15 cellular contexts compared by ENCODE assay signal in the genomic region with DNA sequence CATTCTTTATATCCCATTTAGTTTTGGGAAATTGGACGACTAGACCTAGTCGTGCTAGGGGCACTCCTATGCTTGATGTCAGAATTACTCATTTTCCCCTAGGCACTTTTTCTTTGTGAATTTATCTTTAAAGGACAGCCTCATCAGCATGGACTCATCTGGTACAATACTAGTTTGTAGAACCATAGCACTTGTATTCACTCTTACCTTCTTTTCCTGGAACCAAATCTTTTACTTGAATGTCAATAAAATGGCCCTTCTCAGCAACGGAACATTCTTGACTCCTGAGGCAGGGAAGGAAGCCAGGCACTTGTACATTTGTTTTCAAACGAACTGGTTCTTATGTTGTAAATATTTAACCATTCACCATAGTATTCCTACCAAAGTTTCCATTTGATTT.
DNase-seq lines count a peak whose midpoint lies in the region; ATAC-seq and TF ChIP-seq lines count a peak whose summit lies in the region.
"Had no signal": no experiment of that assay in that cellular context is flagged by ENCODE, and none has a peak within 500 bp of the region (broad histone marks: within the 10 kb centered on the region; RNA-seq: fewer than 3 reads in every experiment).

No MANE protein-coding gene starts in this region.

- no peaks in the 10 kb centered on the region for H3K79me2 ChIP-seq in Loucy (ENCODE audit: insufficient read depth, low read length)

- H2AK5ac ChIP-seq in neuronal stem cell (ENCODE audit: low read depth, low read length): no peak overlapping the region

- ATAC-seq in upper lobe of right lung: peak; percentile 76
- no peak for ATAC-seq in GM21529 (IDR thresholded peaks at IDR 0.05; ENCODE audit: unreplicated experiment)
- ATAC-seq: activated CD8-positive, alpha-beta memory T cell treated with anti-CD3 and anti-CD28 coated beads, Interleukin-2, amount 10 ng/mL, durations not matched to agents 7 days and 5 days; right cardiac atrium had no signal

- DNase-seq in coronary artery (ENCODE audit: low spot score): no peak
- no peak for DNase-seq in mesothelial cell of epicardium (ENCODE audit: low spot score in 2 of 2, unreplicated experiment in 2 of 2)
- DNase-seq in upper lobe of right lung: no peak
- DNase-seq in H4 (ENCODE audit: low spot score): no peak
- DNase-seq in neuronal stem cell (ENCODE audit: low spot score): no peak
- DNase-seq: activated CD8-positive, alpha-beta memory T cell treated with anti-CD3 and anti-CD28 coated beads, Interleukin-2, amount 10 ng/mL, durations not matched to agents 7 days and 5 days; activated naive CD4-positive, alpha-beta T cell treated with anti-CD3 and anti-CD28 coated beads, Interleukin-2, amount 50 U/mL, for 16 hours; CD4-positive, CD25-positive, alpha-beta regulatory T cell; GF-D8; MM.1S; right cardiac atrium; SJCRH30; stimulated activated CD4-positive, alpha-beta T cell treated with anti-CD3 and anti-CD28 coated beads, Interleukin-2, amount 100 ng/mL, for 48 hours had no signal

- H3K27ac Mint-ChIP-seq in mesothelial cell of epicardium: peak overlapping the region; percentile 86
- H3K27ac Mint-ChIP-seq: activated CD8-positive, alpha-beta memory T cell treated with anti-CD3 and anti-CD28 coated beads, Interleukin-2, amount 10 ng/mL, durations not matched to agents 7 days and 5 days; CD4-positive, CD25-positive, alpha-beta regulatory T cell had no signal

- peak overlapping the region; percentile 48 for H3K4me2 ChIP-seq in Loucy (ENCODE audit: low read depth, low read length, poor library complexity, severe bottlenecking)
- H3K4me2 ChIP-seq in neuronal stem cell (ENCODE audit: insufficient read depth, low read length, poor library complexity, severe bottlenecking): no peak overlapping the region

- H4K20me1 ChIP-seq in Loucy (ENCODE audit: insufficient read depth, low read length, poor library complexity, severe bottlenecking): no peaks in the 10 kb centered on the region

- no peak overlapping the region for H2BK12ac ChIP-seq in neuronal stem cell (ENCODE audit: low read length)

- no peak overlapping the region for H3K9ac ChIP-seq in Loucy (ENCODE audit: low read depth, low read length, poor library complexity, severe bottlenecking)
- no peak overlapping the region for H3K9ac ChIP-seq in neuronal stem cell (ENCODE audit: low read depth, low read length, poor library complexity)

- peaks cover 2% of the 10 kb centered on the region; the same call in 1 of the 2 replicates for H3F3A ChIP-seq in Loucy (ENCODE audit: low read depth)

- no peak overlapping the region for H2BK120ac ChIP-seq in neuronal stem cell (ENCODE audit: low read depth, low read length)

- no peak overlapping the region for H3K4ac ChIP-seq in neuronal stem cell (ENCODE audit: low read length)

- H4K91ac ChIP-seq in neuronal stem cell (ENCODE audit: low read depth, low read length, poor library complexity): no peak overlapping the region

- H3K36me3 Mint-ChIP-seq in mesothelial cell of epicardium: no peaks in the 10 kb centered on the region
- H3K36me3 Mint-ChIP-seq: activated CD8-positive, alpha-beta memory T cell treated with anti-CD3 and anti-CD28 coated beads, Interleukin-2, amount 10 ng/mL, durations not matched to agents 7 days and 5 days; CD4-positive, CD25-positive, alpha-beta regulatory T cell had no signal

- no peaks in the 10 kb centered on the region for H3K9me2 ChIP-seq in Loucy (replicated peaks; ENCODE audit: low read depth, low read length)

- H3K27ac ChIP-seq in coronary artery (peak overlapping the region; percentile 79 to 86), upper lobe of right lung (peak overlapping the region; percentile 77), neuronal stem cell (replicated peaks; ENCODE audit: low read length) (no peak overlapping the region)
- H3K27ac ChIP-seq: SJCRH30 had no signal

- H3K14ac ChIP-seq in neuronal stem cell (ENCODE audit: low read length): no peak overlapping the region

- WGBS in neuronal stem cell (ENCODE audit: extremely low coverage in 2 of 2, insufficient read length in 2 of 2, insufficient replicate concordance in 1 of 2), 2 donors: no CpG with 5 or more reads among the region's 4 CpGs

- H2BK5ac ChIP-seq in neuronal stem cell (ENCODE audit: low read length): no peak overlapping the region

- H4K8ac ChIP-seq in neuronal stem cell (ENCODE audit: low read depth, low read length): no peak overlapping the region

- no peaks in the 10 kb centered on the region for H3K36me3 ChIP-seq in Loucy (ENCODE audit: insufficient read depth, low read length)
- H3K36me3 ChIP-seq in upper lobe of right lung: no peaks in the 10 kb centered on the region
- H3K36me3 ChIP-seq in neuronal stem cell (replicated peaks in 1 of 2; ENCODE audit: control insufficient read depth in 2 of 2, insufficient read depth in 2 of 2, low read length in 2 of 2): no peaks in the 10 kb centered on the region
- H3K36me3 ChIP-seq: SJCRH30 had no signal

- no peaks in the 10 kb centered on the region for H3K9me3 Mint-ChIP-seq in mesothelial cell of epicardium

- intact Hi-C loops in upper lobe of right lung (cut with DNase I): no loop called here

- H3K4me1 ChIP-seq in Loucy (ENCODE audit: insufficient read depth, low read length, poor library complexity, severe bottlenecking): peaks cover 39% of the 10 kb centered on the region
- H3K4me1 ChIP-seq in upper lobe of right lung: peaks cover 6% of the 10 kb centered on the region
- peaks cover 6 to 22% of the 10 kb centered on the region in 2 donors for H3K4me1 ChIP-seq in neuronal stem cell (ENCODE audit: control insufficient read depth in 2 of 2, insufficient read depth in 1 of 2, low read depth in 1 of 2, low read length in 2 of 2)

- H2AFZ ChIP-seq in Loucy (ENCODE audit: low read length): no peak overlapping the region
- no peak overlapping the region for H2AFZ ChIP-seq in neuronal stem cell (ENCODE audit: low read length)

- no peak overlapping the region for H2BK15ac ChIP-seq in neuronal stem cell (ENCODE audit: low read length)

- no peak overlapping the region for H3K18ac ChIP-seq in neuronal stem cell (ENCODE audit: low read length)

- H3K9me3 ChIP-seq in Loucy (ENCODE audit: insufficient read depth, low read depth, low read length) (no peaks in the 10 kb centered on the region), upper lobe of right lung (no peaks in the 10 kb centered on the region), neuronal stem cell (replicated peaks in 1 of 2; ENCODE audit: control insufficient read depth in 2 of 2, insufficient read depth in 1 of 2, low read depth in 1 of 2, low read length in 2 of 2) (no peaks in the 10 kb centered on the region)
- H3K9me3 ChIP-seq: SJCRH30 had no signal

- H3K27me3 ChIP-seq in Loucy (ENCODE audit: insufficient read depth, low read length, poor library complexity, severe bottlenecking): no peaks in the 10 kb centered on the region
- no peaks in the 10 kb centered on the region for H3K27me3 ChIP-seq in upper lobe of right lung
- no peaks in the 10 kb centered on the region for H3K27me3 ChIP-seq in neuronal stem cell (ENCODE audit: control insufficient read depth in 3 of 3, insufficient read depth in 3 of 3, low read depth in 1 of 3, low read length in 3 of 3)
- H3K27me3 ChIP-seq: SJCRH30 had no signal

- no peaks in the 10 kb centered on the region for H3K27me3 Mint-ChIP-seq in mesothelial cell of epicardium (ENCODE audit: low read depth)

- H3K23ac ChIP-seq in neuronal stem cell (ENCODE audit: low read depth, low read length, poor library complexity): no peak overlapping the region

- H3K4me3 ChIP-seq in Loucy (ENCODE audit: low read length, poor library complexity, severe bottlenecking) (no peak overlapping the region), coronary artery (no peak overlapping the region), upper lobe of right lung (no peak overlapping the region), neuronal stem cell (ENCODE audit: low read length in 2 of 2) (no peak overlapping the region)
- H3K4me3 ChIP-seq: SJCRH30 had no signal

- no peaks in the 10 kb centered on the region for H3K79me1 ChIP-seq in neuronal stem cell (ENCODE audit: low read depth, low read length)

- peaks cover 56% of the 10 kb centered on the region for H3K4me1 Mint-ChIP-seq in mesothelial cell of epicardium
- H3K4me1 Mint-ChIP-seq: CD4-positive, CD25-positive, alpha-beta regulatory T cell had no signal

- no peak overlapping the region for H3K4me3 Mint-ChIP-seq in mesothelial cell of epicardium
- H3K4me3 Mint-ChIP-seq: activated CD8-positive, alpha-beta memory T cell treated with anti-CD3 and anti-CD28 coated beads, Interleukin-2, amount 10 ng/mL, durations not matched to agents 7 days and 5 days; CD4-positive, CD25-positive, alpha-beta regulatory T cell had no signal

- TF ChIP-seq CTCF in Loucy (conservative IDR thresholded peaks at IDR 0.05; ENCODE audit: low read length): no peak
- no peak for TF ChIP-seq CTCF in coronary artery (IDR thresholded peaks at IDR 0.05)
- TF ChIP-seq CTCF in mesothelial cell of epicardium (IDR thresholded peaks at IDR 0.05; ENCODE audit: unreplicated experiment): no peak
- TF ChIP-seq CTCF in upper lobe of right lung (IDR thresholded peaks at IDR 0.05): no peak
